ENCODE assay signal across 9 cellular contexts in the genomic region with DNA sequence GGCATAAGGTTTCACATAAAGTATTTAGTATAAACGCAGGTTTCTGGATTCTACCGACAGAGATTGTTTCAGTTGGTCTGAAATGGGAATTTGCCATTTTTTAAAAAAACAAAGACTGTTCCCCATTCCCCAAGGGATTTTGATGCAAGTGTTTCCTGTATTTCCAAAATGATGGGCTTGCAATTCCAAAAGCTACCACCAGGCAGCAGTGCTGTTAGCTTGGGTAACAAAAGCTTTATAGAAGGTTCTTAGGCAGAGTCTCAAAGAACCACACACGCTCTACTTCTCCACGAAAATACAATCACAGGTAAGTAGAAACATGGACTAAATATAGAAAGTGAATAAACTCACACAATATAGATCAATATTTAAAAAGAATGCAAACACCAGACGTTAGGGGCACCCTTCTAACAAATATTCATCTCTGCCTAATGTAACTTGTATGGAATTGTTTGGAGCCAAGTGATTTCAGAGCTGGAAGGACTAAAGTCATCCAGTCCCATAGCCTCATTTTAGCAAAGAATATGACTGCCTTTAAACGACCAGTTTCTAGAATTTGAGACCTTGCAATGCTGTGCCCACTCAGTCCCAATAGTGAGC.
DNase-seq lines count a peak whose midpoint lies in the region; ATAC-seq and TF ChIP-seq lines count a peak whose summit lies in the region.
"Had no signal": no experiment of that assay in that cellular context is flagged by ENCODE, and none has a peak within 500 bp of the region (broad histone marks: within the 10 kb centered on the region; RNA-seq: fewer than 3 reads in every experiment).

No MANE protein-coding gene starts in this region.

- no peaks in the 10 kb centered on the region for H3K4me1 Mint-ChIP-seq in activated CD8-positive, alpha-beta memory T cell treated with anti-CD3 and anti-CD28 coated beads, Interleukin-2, amount 10 ng/mL, durations not matched to agents 7 days and 5 days
- H3K4me1 Mint-ChIP-seq: naive B cell had no signal

- no peak overlapping the region for H3K18ac ChIP-seq in mesendoderm (ENCODE audit: low read length)

- no peaks in the 10 kb centered on the region for H3K27me3 Mint-ChIP-seq in activated CD8-positive, alpha-beta memory T cell treated with anti-CD3 and anti-CD28 coated beads, Interleukin-2, amount 10 ng/mL, durations not matched to agents 7 days and 5 days

- H3K4ac ChIP-seq in mesendoderm (ENCODE audit: low read depth, low read length), result no peak overlapping the region

- no peak overlapping the region for H4K8ac ChIP-seq in mesendoderm (ENCODE audit: low read depth, low read length)

- no peak overlapping the region for H3K56ac ChIP-seq in mesendoderm (ENCODE audit: low read length)

- DNase-seq in COR-L47 (lab: John Stamatoyannopoulos, UW) (peak; percentile 66), GM23248 (peak; percentile 74), NOMO-1 treated with dmso at 0.1 percent for 144 hours (lab: John Stamatoyannopoulos, UW; ENCODE audit: unreplicated experiment) (peak; percentile 13), choroid plexus epithelial cell (ENCODE audit: low read depth) (peak; percentile 66), mesendoderm (peak; percentile 73)
- DNase-seq in activated CD8-positive, alpha-beta memory T cell treated with anti-CD3 and anti-CD28 coated beads, Interleukin-2, amount 10 ng/mL, durations not matched to agents 7 days and 5 days, result no peak
- DNase-seq: naive B cell had no signal

- H3F3A ChIP-seq in GM23248 (ENCODE audit: insufficient read depth), result 0 out of 2 replicates have a peak, but pooled peaks cover 6% of the 10 kb centered on the region

- no peak overlapping the region for H3K23ac ChIP-seq in mesendoderm (ENCODE audit: low read length)

- no peaks in the 10 kb centered on the region for H3K36me3 Mint-ChIP-seq in activated CD8-positive, alpha-beta memory T cell treated with anti-CD3 and anti-CD28 coated beads, Interleukin-2, amount 10 ng/mL, durations not matched to agents 7 days and 5 days
- H3K36me3 Mint-ChIP-seq: naive B cell had no signal

- H3K9me2 ChIP-seq in GM23248 (ENCODE audit: insufficient read depth), result no peaks in the 10 kb centered on the region

- H3K4me3 ChIP-seq in GM23248 (no peak overlapping the region), choroid plexus epithelial cell (ENCODE audit: low read depth, low read length) (no peak overlapping the region), mesendoderm (ENCODE audit: low read length) (no peak overlapping the region)

- no peaks in the 10 kb centered on the region for H3K9me3 Mint-ChIP-seq in activated CD8-positive, alpha-beta memory T cell treated with anti-CD3 and anti-CD28 coated beads, Interleukin-2, amount 10 ng/mL, durations not matched to agents 7 days and 5 days (ENCODE audit: low read depth)

- H2BK120ac ChIP-seq in mesendoderm (ENCODE audit: low read depth, low read length), result no peak overlapping the region

- no peak overlapping the region for H2BK5ac ChIP-seq in mesendoderm (ENCODE audit: low read length)

- no peaks in the 10 kb centered on the region for H4K20me1 ChIP-seq in GM23248 (ENCODE audit: insufficient read depth)

- in situ Hi-C loops in GM23248 (cut with MboI), result loop anchor here (25.0 kb wide), 1 partner anchor 392 kb away; the partner anchor contains the start of gene KLHL3

- H3K27me3 ChIP-seq in GM23248 (replicated peaks; ENCODE audit: insufficient read depth) (no peaks in the 10 kb centered on the region), mesendoderm (ENCODE audit: insufficient read depth, low read length, poor library complexity) (no peaks in the 10 kb centered on the region)

- H3K9ac ChIP-seq in GM23248 (no peak overlapping the region), mesendoderm (ENCODE audit: low read length) (no peak overlapping the region)

- 20 to 23% methylated on average over 6 of the region's 6 CpGs for WGBS in GM23248 (ENCODE audit: low coverage in 1 of 2, low lambda C conversion rate in 2 of 2, missing lambda C conversion rate in 2 of 2), 2 experiments
- WGBS in mesendoderm (ENCODE audit: extremely low coverage, insufficient coverage, low lambda C conversion rate), result no CpG with 5 or more reads among the region's 6 CpGs

- no peaks in the 10 kb centered on the region; the same call in 1 of the 2 replicates for H3K36me3 ChIP-seq in GM23248 (ENCODE audit: low read depth)
- no peaks in the 10 kb centered on the region for H3K36me3 ChIP-seq in mesendoderm (ENCODE audit: control insufficient read depth, insufficient read depth, low read length)

- H3K9me3 ChIP-seq in GM23248 (ENCODE audit: low read depth), result no peaks in the 10 kb centered on the region

- H3K79me2 ChIP-seq in GM23248 (ENCODE audit: insufficient read depth) (peaks cover 83% of the 10 kb centered on the region), mesendoderm (ENCODE audit: control insufficient read depth, insufficient read depth, low read length) (no peaks in the 10 kb centered on the region)

- H3K4me3 Mint-ChIP-seq in activated CD8-positive, alpha-beta memory T cell treated with anti-CD3 and anti-CD28 coated beads, Interleukin-2, amount 10 ng/mL, durations not matched to agents 7 days and 5 days, result no peak overlapping the region
- H3K4me3 Mint-ChIP-seq: naive B cell had no signal

- TF ChIP-seq CTCF in choroid plexus epithelial cell (conservative IDR thresholded peaks at IDR 0.05; ENCODE audit: low read depth, low read length), result peak; percentile 79

- no peaks in the 10 kb centered on the region for H3K79me1 ChIP-seq in mesendoderm (ENCODE audit: low read length)

- H3K27ac ChIP-seq in GM23248 (no peak overlapping the region), mesendoderm (ENCODE audit: low read depth, low read length) (no peak overlapping the region)

- H3K4me2 ChIP-seq in GM23248 (ENCODE audit: unreplicated experiment), result no peak overlapping the region
- H3K4me2 ChIP-seq in mesendoderm (ENCODE audit: low read length), result no peak overlapping the region

- H2AFZ ChIP-seq in GM23248, result no peak overlapping the region

- no peak overlapping the region for H3K27ac Mint-ChIP-seq in activated CD8-positive, alpha-beta memory T cell treated with anti-CD3 and anti-CD28 coated beads, Interleukin-2, amount 10 ng/mL, durations not matched to agents 7 days and 5 days
- H3K27ac Mint-ChIP-seq: naive B cell had no signal

- no peak overlapping the region for H4K5ac ChIP-seq in mesendoderm (ENCODE audit: low read length)

- H2AK5ac ChIP-seq in mesendoderm (ENCODE audit: low read length), result no peak overlapping the region

- ATAC-seq in GM18867 (IDR thresholded peaks at IDR 0.05; ENCODE audit: unreplicated experiment) (no peak), GM21423 (IDR thresholded peaks at IDR 0.05; ENCODE audit: unreplicated experiment) (no peak)
- ATAC-seq in activated CD8-positive, alpha-beta memory T cell treated with anti-CD3 and anti-CD28 coated beads, Interleukin-2, amount 10 ng/mL, durations not matched to agents 7 days and 5 days, result no peak

- CTCF ChIA-PET in activated CD8-positive, alpha-beta memory T cell treated with anti-CD3 and anti-CD28 coated beads, Interleukin-2, amount 10 ng/mL, durations not matched to agents 7 days and 5 days (lab: Charles Lee), result interaction anchor here (0.7 to 1.4 kb wide), 5 partner anchors 8 to 154 kb away, joined by 3 to 4 read pairs (median 3); partner anchors contain the start of gene SPOCK1

- no peak overlapping the region for H2BK15ac ChIP-seq in mesendoderm (replicated peaks; ENCODE audit: low read depth)

- peaks cover 17% of the 10 kb centered on the region for H3K4me1 ChIP-seq in GM23248 (ENCODE audit: insufficient read depth)
- H3K4me1 ChIP-seq in mesendoderm (ENCODE audit: control insufficient read depth, low read depth, low read length), result no peaks in the 10 kb centered on the region
